In genomic region chr11:132077416-132077815, GRCh38 we compare ENCODE assay signal across 26 cellular contexts.
"Had no signal": no experiment of that assay in that cellular context is flagged by ENCODE, and none has a peak within 500 bp of the region (broad histone marks: within the 10 kb centered on the region; RNA-seq: fewer than 3 reads in every experiment).

No MANE protein-coding gene starts in this region.

- DNase-seq: activated CD4-positive, alpha-beta T cell treated with anti-CD3 and anti-CD28 coated beads for 48 hours; activated CD4-positive, alpha-beta T cell treated with anti-CD3 and anti-CD28 coated beads, Interleukin-2, amount 50 U/mL, for 48 hours; activated CD8-positive, alpha-beta memory T cell treated with anti-CD3 and anti-CD28 coated beads, Interleukin-2, amount 50 U/mL, for 4 hours; activated effector memory CD4-positive, alpha-beta T cell treated with anti-CD3 and anti-CD28 coated beads, Interleukin-2, amount 50 U/mL, for 16 hours; activated naive CD4-positive, alpha-beta T cell treated with anti-CD3 and anti-CD28 coated beads, Interleukin-2, amount 10 ng/mL, durations not matched to agents 7 days and 5 days; activated naive CD8-positive, alpha-beta T cell treated with anti-CD3 and anti-CD28 coated beads, Interleukin-2, amount 10 ng/mL, durations not matched to agents 7 days and 5 days; activated T-cell treated with anti-CD3 and anti-CD28 coated beads, Interleukin-2, amount 50 U/mL, for 1 hour; brain microvascular endothelial cell; foreskin melanocyte; left ventricle myocardium inferior; psoas muscle; sigmoid colon; small intestine; stimulated activated CD4-positive, alpha-beta T cell treated with anti-CD3 and anti-CD28 coated beads, Interleukin-1b, Interleukin-23, amount 100 ng/mL, for 48 hours; stimulated activated CD4-positive, alpha-beta T cell treated with anti-CD3 and anti-CD28 coated beads, Interleukin-4, amount 100 ng/mL, for 4 hours; stimulated activated CD8-positive, alpha-beta memory T cell treated with anti-CD3 and anti-CD28 coated beads, Interleukin-4, amount 100 ng/mL, for 48 hours; stimulated activated naive CD8-positive, alpha-beta T cell treated with anti-CD3 and anti-CD28 coated beads, Interleukin-15, amount 100 ng/mL, for 72 hours; uterus; WERI-Rb-1 had no signal

- H3K4me3 ChIP-seq: ascending aorta, esophagus muscularis mucosa, left ventricle myocardium inferior, lung, psoas muscle, sigmoid colon, uterus had no signal

- H3K9ac ChIP-seq: parathyroid adenoma had no signal

- H3K36me3 ChIP-seq: ascending aorta, brain microvascular endothelial cell, esophagus muscularis mucosa, left ventricle myocardium inferior, neutrophil, sigmoid colon, uterus, WERI-Rb-1 had no signal

- H3K4me1 ChIP-seq: ascending aorta, parathyroid adenoma, psoas muscle, uterus had no signal

- H3K9me3 ChIP-seq: ascending aorta, neutrophil, psoas muscle, uterus had no signal

- ATAC-seq: activated CD4-positive, CD25-positive, alpha-beta regulatory T cell treated with anti-CD3 and anti-CD28 coated beads, Interleukin-2, amount 50 U/mL, for 24 hours; psoas muscle; stimulated activated memory B cell treated with anti-CD40 and anti-IgM and Interleukin-4, amounts not matched to agents 10 μg/mL and 1 μg/mL and 100 μg/mL, for 72 hours; stimulated activated naive CD8-positive, alpha-beta T cell treated with anti-CD3 and anti-CD28 coated beads, Interleukin-15, amount 100 ng/mL, for 72 hours had no signal

- H3K27ac ChIP-seq: ascending aorta, brain microvascular endothelial cell, esophagus muscularis mucosa, left ventricle myocardium inferior, neutrophil, parathyroid adenoma, psoas muscle, sigmoid colon, uterus, WERI-Rb-1 had no signal

- H2AFZ ChIP-seq: parathyroid adenoma had no signal

- H3K27me3 ChIP-seq: ascending aorta, brain microvascular endothelial cell, esophagus muscularis mucosa, neutrophil, sigmoid colon, uterus had no signal
